9 cellular contexts compared by ENCODE assay signal in the genomic region with DNA sequence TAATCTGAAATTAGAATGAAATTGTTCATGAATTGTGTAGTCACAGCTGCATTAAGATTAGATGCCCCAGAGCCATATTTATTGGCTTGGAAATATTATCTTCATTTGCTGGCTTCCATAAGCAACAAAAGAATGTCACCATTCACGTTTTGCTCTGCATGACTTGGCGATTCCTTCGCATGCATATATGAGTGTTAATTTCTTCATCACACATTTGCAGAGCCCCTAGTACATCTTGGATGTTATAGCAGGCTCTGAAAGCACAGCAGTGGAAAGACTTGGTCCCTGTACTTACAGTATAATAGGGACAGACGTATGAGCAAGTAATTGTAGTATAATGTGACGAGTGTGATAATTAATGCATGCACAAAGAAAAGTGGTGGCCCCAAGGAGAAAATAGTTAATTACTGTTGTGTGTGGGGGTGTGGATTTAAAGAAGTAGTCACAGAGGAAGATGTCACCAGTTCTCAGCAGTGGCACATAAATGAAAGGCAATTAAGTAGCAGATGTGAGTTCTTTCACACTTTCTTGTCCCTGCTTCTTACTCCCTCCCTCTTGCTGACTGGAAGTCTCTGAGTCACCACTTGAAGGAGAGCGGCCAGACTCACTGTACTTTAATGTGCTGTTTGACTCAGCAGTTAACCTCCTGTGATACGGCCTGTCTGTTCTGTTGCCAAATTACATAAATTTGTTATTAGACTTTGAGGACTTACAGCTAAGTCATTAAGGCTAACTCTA. TPM values are rescaled to one million over a fixed set of nuclear protein-coding genes. Genes with fewer than 3 reads are reported as not detected.
DNase-seq lines count a peak whose midpoint lies in the region; ATAC-seq lines count a peak whose summit lies in the region.
"Had no signal": no experiment of that assay in that cellular context is flagged by ENCODE, and none has a peak within 500 bp of the region (broad histone marks: within the 10 kb centered on the region; RNA-seq: fewer than 3 reads in every experiment).

No MANE protein-coding gene starts in this region.

- H3K27ac Mint-ChIP-seq in activated naive CD4-positive, alpha-beta T cell treated with anti-CD3 and anti-CD28 coated beads, Interleukin-2, amount 50 U/mL, for 72 hours: no peak overlapping the region

- H3K36me3 Mint-ChIP-seq in activated naive CD4-positive, alpha-beta T cell treated with anti-CD3 and anti-CD28 coated beads, Interleukin-2, amount 50 U/mL, for 72 hours: no peaks in the 10 kb centered on the region

- no peaks in the 10 kb centered on the region for H3K9me3 ChIP-seq in MG63
- H3K9me3 ChIP-seq: tibial artery had no signal

- no peaks in the 10 kb centered on the region for H3K9me3 Mint-ChIP-seq in activated naive CD4-positive, alpha-beta T cell treated with anti-CD3 and anti-CD28 coated beads, Interleukin-2, amount 50 U/mL, for 72 hours

- no peaks in the 10 kb centered on the region for H3K27me3 ChIP-seq in MG63

- no peaks in the 10 kb centered on the region for H3K36me3 ChIP-seq in MG63
- H3K36me3 ChIP-seq: tibial artery had no signal

- peak; percentile 67 for DNase-seq in DMS 273 (lab: John Stamatoyannopoulos, UW; ENCODE audit: unreplicated experiment)
- peak; percentile 81 for DNase-seq in MG63
- peak in 1 of 2 donors; percentile 36 for DNase-seq in activated naive CD4-positive, alpha-beta T cell treated with anti-CD3 and anti-CD28 coated beads, Interleukin-2, amount 50 U/mL, for 72 hours (ENCODE audit: low spot score in 2 of 2)
- DNase-seq in inferior parietal cortex (ENCODE audit: extremely low spot score): peak; percentile 41
- peak; percentile 65 for DNase-seq in ureter (ENCODE audit: low spot score)
- no peak for DNase-seq in GM19238 (ENCODE audit: insufficient read length, low spot score)
- no peak for DNase-seq in NCI-H2029 treated with DMSO at 0.1 percent for 48 hours (lab: John Stamatoyannopoulos, UW)

- H3K4me3 ChIP-seq in MG63: no peak overlapping the region
- H3K4me3 ChIP-seq: tibial artery had no signal

- peak; percentile 97 for ATAC-seq in activated naive CD4-positive, alpha-beta T cell treated with anti-CD3 and anti-CD28 coated beads, Interleukin-2, amount 50 U/mL, for 72 hours
- no peak for ATAC-seq in HG03342 (IDR thresholded peaks at IDR 0.05; ENCODE audit: unreplicated experiment)

RNA-seq across cellular contexts. Expression of gene S100A10, which starts 21.0 kb away (rescaled TPM):
- total RNA-seq in MG63 (2014; rRNA removed; shearing (Covaris generic); ENCODE audit: low replicate concordance): 213 and 271 TPM in 2 replicates
- 100 to 1,000 TPM in 1 of 2 donors, 10 to 100 TPM in 1; 49.2 to 290 TPM for total RNA-seq in activated naive CD4-positive, alpha-beta T cell treated with anti-CD3 and anti-CD28 coated beads, Interleukin-2, amount 50 U/mL, for 72 hours
- 152 TPM for total RNA-seq in ureter

Comparison
In these comparisons a context has a peak if more than half of its experiments do, and no peak if none do; other contexts are left out.
1. DNase-seq: peak in DMS 273 (single experiment), MG63 (single experiment), inferior parietal cortex (single experiment) and ureter (single experiment); none in GM19238 (single experiment) and NCI-H2029 treated with DMSO at 0.1 percent for 48 hours (single experiment).